Comparison of ENCODE assay signal across 1 cellular context in genomic region chr2:14231499-14231898, GRCh38.
TF ChIP-seq lines count a peak whose summit lies in the region.

No MANE protein-coding gene starts in this region.

TF ChIP-seq in GM23338, 12 proteins besides CTCF, POLR2A, EP300 and RAD21 (continued from another document):
- TF ChIP-seq ZNF462 (CRISPR knock-in tag; IDR thresholded peaks at IDR 0.05), result no peak
- TF ChIP-seq EZH2 (IDR thresholded peaks at IDR 0.05; ENCODE audit: low read depth, unreplicated experiment), result no peak
- TF ChIP-seq POLR2AphosphoS5 (IDR thresholded peaks at IDR 0.05; ENCODE audit: low read depth), result no peak
- TF ChIP-seq ZNF331 (CRISPR knock-in tag; IDR thresholded peaks at IDR 0.05; ENCODE audit: low read depth), result no peak
- TF ChIP-seq STAT1 (IDR thresholded peaks at IDR 0.05; ENCODE audit: unreplicated experiment), result no peak
- TF ChIP-seq NANOG (IDR thresholded peaks at IDR 0.05; ENCODE audit: borderline replicate concordance), result no peak
- TF ChIP-seq, protein P1, sequence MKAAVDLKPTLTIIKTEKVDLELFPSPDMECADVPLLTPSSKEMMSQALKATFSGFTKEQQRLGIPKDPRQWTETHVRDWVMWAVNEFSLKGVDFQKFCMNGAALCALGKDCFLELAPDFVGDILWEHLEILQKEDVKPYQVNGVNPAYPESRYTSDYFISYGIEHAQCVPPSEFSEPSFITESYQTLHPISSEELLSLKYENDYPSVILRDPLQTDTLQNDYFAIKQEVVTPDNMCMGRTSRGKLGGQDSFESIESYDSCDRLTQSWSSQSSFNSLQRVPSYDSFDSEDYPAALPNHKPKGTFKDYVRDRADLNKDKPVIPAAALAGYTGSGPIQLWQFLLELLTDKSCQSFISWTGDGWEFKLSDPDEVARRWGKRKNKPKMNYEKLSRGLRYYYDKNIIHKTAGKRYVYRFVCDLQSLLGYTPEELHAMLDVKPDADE (IDR thresholded peaks at IDR 0.05), result no peak
- no peak for TF ChIP-seq JUNB (IDR thresholded peaks at IDR 0.05; ENCODE audit: unreplicated experiment)
- no peak for TF ChIP-seq CREB1 (CRISPR knock-in tag; IDR thresholded peaks at IDR 0.05; ENCODE audit: low read depth)
TF ChIP-seq in GM23338: peak in this region for 0.
